Comparison of ENCODE assay signal across 8 cellular contexts in genomic region chrX:63349307-63349706, GRCh38. TPM values are rescaled to one million over a fixed set of nuclear protein-coding genes. Genes with fewer than 3 reads are reported as not detected.
A peak's percentile ranks its signal among the peaks of the same experiment; 100 is the strongest.
DNase-seq lines count a peak whose midpoint lies in the region; ATAC-seq and TF ChIP-seq lines count a peak whose summit lies in the region.

No MANE protein-coding gene starts in this region.

- no peak for DNase-seq in left ventricle myocardium inferior
- DNase-seq in heart left ventricle, result no peak
- DNase-seq in NCI-H748 (lab: John Stamatoyannopoulos, UW; ENCODE audit: unreplicated experiment), result peak; percentile 61
- no peak for DNase-seq in coronary artery (ENCODE audit: low spot score)
- DNase-seq in thoracic aorta (ENCODE audit: low spot score), result no peak
- DNase-seq in stimulated activated CD8-positive, alpha-beta memory T cell treated with anti-CD3 and anti-CD28 coated beads, Interleukin-4, amount 100 ng/mL, for 48 hours, result no peak
- no peak for DNase-seq in left colon

- H3K9me3 ChIP-seq in left ventricle myocardium inferior (replicated peaks) (no peaks in the 10 kb centered on the region), heart left ventricle (no peaks in the 10 kb centered on the region), thoracic aorta (no peaks in the 10 kb centered on the region)

- WGBS in heart left ventricle, 4 donors, result 56 to 62% (median 61%) methylated on average over 3 of the region's 3 CpGs

- TF ChIP-seq POLR2A in heart left ventricle (IDR thresholded peaks at IDR 0.05), result no peak

- H3K36me3 ChIP-seq in left ventricle myocardium inferior, result no peaks in the 10 kb centered on the region
- H3K36me3 ChIP-seq in heart left ventricle, result no peaks in the 10 kb centered on the region
- H3K36me3 ChIP-seq in thoracic aorta, result no peaks in the 10 kb centered on the region

- no peak for TF ChIP-seq CTCF in left ventricle myocardium inferior (IDR thresholded peaks at IDR 0.05; ENCODE audit: borderline replicate concordance)
- no peak for TF ChIP-seq CTCF in heart left ventricle (IDR thresholded peaks at IDR 0.05)
- no peak for TF ChIP-seq CTCF in coronary artery (IDR thresholded peaks at IDR 0.05)
- TF ChIP-seq CTCF in thoracic aorta (IDR thresholded peaks at IDR 0.05), result no peak

- H3K27me3 ChIP-seq in left ventricle myocardium inferior (ENCODE audit: low read depth), result no peaks in the 10 kb centered on the region
- peaks cover 0 to 5% (median 0%) of the 10 kb centered on the region in 9 donors for H3K27me3 ChIP-seq in heart left ventricle
- H3K27me3 ChIP-seq in thoracic aorta (replicated peaks; ENCODE audit: insufficient read depth), result no peaks in the 10 kb centered on the region

- H3K4me1 ChIP-seq in left ventricle myocardium inferior (peaks cover 8% of the 10 kb centered on the region), heart left ventricle (peaks cover 0 to 9% (median 0%) of the 10 kb centered on the region in 12 donors), thoracic aorta (ENCODE audit: control insufficient read depth in 1 of 2, low read depth in 2 of 2) (no peaks in the 10 kb centered on the region)

- H3K27ac ChIP-seq in left ventricle myocardium inferior (replicated peaks), result no peak overlapping the region
- H3K27ac ChIP-seq in heart left ventricle, result no peak overlapping the region
- H3K27ac ChIP-seq in coronary artery, result no peak overlapping the region
- no peak overlapping the region for H3K27ac ChIP-seq in thoracic aorta

- H3K4me3 ChIP-seq in left ventricle myocardium inferior (peak overlapping the region; percentile 75), heart left ventricle (peak overlapping the region in 1 of 12 donors; percentile 67), coronary artery (peak overlapping the region; percentile 83), thoracic aorta (peak overlapping the region; percentile 86)

- no peak for ATAC-seq in heart left ventricle
- ATAC-seq in thoracic aorta (ENCODE audit: insufficient number of reproducible peaks, low FRiP score, low read depth), result no peak
- no peak for ATAC-seq in left colon
- no peak for ATAC-seq in HG03045 (IDR thresholded peaks at IDR 0.05; ENCODE audit: unreplicated experiment)

- intact Hi-C loops in left ventricle myocardium inferior (cut with micrococcal nuclease), result no loop called here
- intact Hi-C loops in heart left ventricle (cut with DNase I), result no loop called here
- intact Hi-C loops in left colon (cut with DNase I, micrococcal nuclease), result no loop called here

RNA-seq across cellular contexts. Expression of gene SPIN4, which starts 1.8 kb away (rescaled TPM):
- 0.91 TPM for total RNA-seq in left ventricle myocardium inferior
- 1 to 10 TPM in 3 of 9 donors, under 1 TPM in 6; 0.31 to 1.7 (median 0.72) TPM for total RNA-seq in heart left ventricle
- under 1 TPM; 0.50 to 0.67 TPM for polyA plus RNA-seq in heart left ventricle
- total RNA-seq in thoracic aorta, result 10 to 100 TPM in 1 of 2 donors, 1 to 10 TPM in 1; 7.9 to 12.6 TPM
- 1 to 10 TPM; 4.6 to 5.7 TPM for total RNA-seq in left colon
